Comparison of ENCODE assay signal across 17 cellular contexts in genomic region chr16:8795818-8796217, GRCh38. TPM values are rescaled to one million over a fixed set of nuclear protein-coding genes. Genes with fewer than 3 reads are reported as not detected.
DNase-seq lines count a peak whose midpoint lies in the region; ATAC-seq and TF ChIP-seq lines count a peak whose summit lies in the region.
"Had no signal": no experiment of that assay in that cellular context is flagged by ENCODE, and none has a peak within 500 bp of the region (broad histone marks: within the 10 kb centered on the region; RNA-seq: fewer than 3 reads in every experiment).

No MANE protein-coding gene starts in this region.

- ATAC-seq in SK-N-SH treated with all-trans-retinoic acid at 6 μM for 48 hours (no peak), HCT116 (no peak), natural killer cell (no peak), GM19452 (IDR thresholded peaks at IDR 0.05; ENCODE audit: unreplicated experiment) (no peak)
- ATAC-seq: heart left ventricle, Panc1 had no signal

- no peaks in the 10 kb centered on the region for H3K27me3 Mint-ChIP-seq in activated T-helper 1 cell treated with anti-CD3 and anti-CD28 coated beads, Interleukin-12 subunit alpha, Interleukin-12 subunit beta, Interleukin-2, Interleukin-4 antibody, amounts not matched to agents 30 ng/mL and 10 ng/mL and 1 ng/mL, durations not matched to agents 14 hours and 24 hours and 36 hours (ENCODE audit: insufficient read depth)
- H3K27me3 Mint-ChIP-seq in natural killer cell (ENCODE audit: low read depth in 2 of 2) = no peaks in the 10 kb centered on the region

- no peaks in the 10 kb centered on the region for H3K27me3 ChIP-seq in SK-N-SH (ENCODE audit: insufficient read depth)
- H3K27me3 ChIP-seq in HCT116 (ENCODE audit: insufficient read depth, low read length) = no peaks in the 10 kb centered on the region
- H3K27me3 ChIP-seq: esophagus squamous epithelium, heart left ventricle, spleen had no signal

- no peak for TF ChIP-seq POLR2A in HCT116 (IDR thresholded peaks at IDR 0.05; ENCODE audit: borderline replicate concordance, extremely low read depth, insufficient read depth, insufficient read length)

- H3K9me3 ChIP-seq in SK-N-SH (no peaks in the 10 kb centered on the region), HCT116 (ENCODE audit: control insufficient read depth in 1 of 2, insufficient read depth in 1 of 2, low read depth in 1 of 2, low read length in 2 of 2) (no peaks in the 10 kb centered on the region)
- H3K9me3 ChIP-seq: esophagus squamous epithelium, heart left ventricle, spleen had no signal

- H3K9ac ChIP-seq in SK-N-SH = no peak overlapping the region
- H3K9ac ChIP-seq in HCT116 (ENCODE audit: low read length) = no peak overlapping the region
- H3K9ac ChIP-seq: parathyroid adenoma had no signal

- H3K4me3 ChIP-seq in SK-N-SH (ENCODE audit: low read depth in 2 of 2, low read length in 1 of 2) (peak overlapping the region in 1 of 2 experiments; percentile 86; a peak in 2 of 4 replicates), HCT116 (replicated peaks in 1 of 2; ENCODE audit: low read depth in 1 of 2, low read length in 2 of 2) (no peak overlapping the region)

- H3K27ac ChIP-seq in SK-N-SH (ENCODE audit: low read depth in 2 of 2, low read length in 1 of 2) (no peak overlapping the region), HCT116 (ENCODE audit: low read depth, low read length) (no peak overlapping the region)
- H3K27ac ChIP-seq: 22Rv1, heart left ventricle, parathyroid adenoma, spleen had no signal

- BruUV-seq in HCT116 (replicated peaks; lab: Mats Ljungman, UMichigan) = no TSS peak

- TF ChIP-seq RAD21 in SK-N-SH (IDR thresholded peaks at IDR 0.05; ENCODE audit: low read length) (no peak), HCT116 (IDR thresholded peaks at IDR 0.05; ENCODE audit: low read depth) (no peak)

- H3K9me3 Mint-ChIP-seq in activated T-helper 1 cell treated with anti-CD3 and anti-CD28 coated beads, Interleukin-12 subunit alpha, Interleukin-12 subunit beta, Interleukin-2, Interleukin-4 antibody, amounts not matched to agents 30 ng/mL and 10 ng/mL and 1 ng/mL, durations not matched to agents 14 hours and 24 hours and 36 hours = no peaks in the 10 kb centered on the region
- no peaks in the 10 kb centered on the region for H3K9me3 Mint-ChIP-seq in natural killer cell

- no peak for TF ChIP-seq CTCF in SK-N-SH (IDR thresholded peaks at IDR 0.05)
- TF ChIP-seq CTCF in HCT116 (IDR thresholded peaks at IDR 0.05 in 2 of 3, conservative IDR thresholded peaks at IDR 0.05 in 1 of 3; ENCODE audit: borderline replicate concordance in 1 of 3, insufficient read depth in 1 of 3, low read depth in 2 of 3, low read length in 2 of 3) = no peak
- no peak for TF ChIP-seq CTCF in natural killer cell (IDR thresholded peaks at IDR 0.05)

- POLR2A ChIA-PET in SK-N-SH (lab: Yijun Ruan, JAX) (no interaction called here), HCT116 (lab: Charles Lee) (no interaction called here)

- H3K4me1 ChIP-seq in SK-N-SH (ENCODE audit: control insufficient read depth in 1 of 2, insufficient read depth in 2 of 2, low read depth in 1 of 2, low read length in 1 of 2) = peaks cover 0 to 27% of the 10 kb centered on the region in 2 experiments
- peaks cover 12 to 24% of the 10 kb centered on the region in 2 experiments for H3K4me1 ChIP-seq in HCT116 (ENCODE audit: control insufficient read depth in 1 of 2, insufficient read depth in 2 of 2, low read length in 2 of 2)

- H3K27ac Mint-ChIP-seq in activated T-helper 1 cell treated with anti-CD3 and anti-CD28 coated beads, Interleukin-12 subunit alpha, Interleukin-12 subunit beta, Interleukin-2, Interleukin-4 antibody, amounts not matched to agents 30 ng/mL and 10 ng/mL and 1 ng/mL, durations not matched to agents 14 hours and 24 hours and 36 hours = no peak overlapping the region
- peak overlapping the region; percentile 22 to 57 for H3K27ac Mint-ChIP-seq in natural killer cell

- 92% methylated on average over 8 of the region's 10 CpGs for whole genome bisulfite sequencing in SK-N-SH (ENCODE audit: low lambda C conversion rate)

- H3K4me3 Mint-ChIP-seq in activated T-helper 1 cell treated with anti-CD3 and anti-CD28 coated beads, Interleukin-12 subunit alpha, Interleukin-12 subunit beta, Interleukin-2, Interleukin-4 antibody, amounts not matched to agents 30 ng/mL and 10 ng/mL and 1 ng/mL, durations not matched to agents 14 hours and 24 hours and 36 hours = peak overlapping the region; percentile 96
- no peak overlapping the region for H3K4me3 Mint-ChIP-seq in natural killer cell

- H3K9me2 ChIP-seq in SK-N-SH = no peaks in the 10 kb centered on the region
- H3K9me2 ChIP-seq in HCT116 (ENCODE audit: insufficient read depth) = no peaks in the 10 kb centered on the region

- RAD21 ChIA-PET in HCT116 (lab: Charles Lee; ENCODE audit: low non-redundant PET in 1 of 2, low total read pairs in 2 of 2, uncharacterized antibody in 2 of 2, unreplicated experiment in 2 of 2) = no interaction called here

- peaks cover 19% of the 10 kb centered on the region for H4K20me1 ChIP-seq in SK-N-SH (ENCODE audit: insufficient read depth)
- H4K20me1 ChIP-seq in HCT116 (ENCODE audit: insufficient read depth) = peaks cover under 1% of the 10 kb centered on the region; the same call in 1 of the 2 replicates

- TF ChIP-seq EP300 in SK-N-SH (IDR thresholded peaks at IDR 0.05; ENCODE audit: borderline replicate concordance in 1 of 2, low read depth in 1 of 2, low read length in 1 of 2) = no peak

- H3K4me2 ChIP-seq in SK-N-SH (peak overlapping the region; percentile 79), HCT116 (ENCODE audit: low read length) (peak overlapping the region; percentile 80)

- no peak overlapping the region for H2AFZ ChIP-seq in SK-N-SH (ENCODE audit: low read depth)
- H2AFZ ChIP-seq in HCT116 (ENCODE audit: low read depth, low read length, poor library complexity, severe bottlenecking) = no peak overlapping the region
- H2AFZ ChIP-seq: parathyroid adenoma had no signal

- H3F3A ChIP-seq in SK-N-SH (replicated peaks; ENCODE audit: insufficient read depth) = no peaks in the 10 kb centered on the region

- intact Hi-C loops in HCT116 (cut with micrococcal nuclease) = no loop called here
- intact Hi-C loops in activated T-helper 1 cell treated with anti-CD3 and anti-CD28 coated beads, Interleukin-12 subunit alpha, Interleukin-12 subunit beta, Interleukin-2, Interleukin-4 antibody, amounts not matched to agents 30 ng/mL and 10 ng/mL and 1 ng/mL, durations not matched to agents 14 hours and 24 hours and 36 hours (cut with micrococcal nuclease) = loop anchor here (2.0 to 10.0 kb wide), 5 partner anchors 141 to 1946 kb away; partner anchors contain the start of gene NUBP1
- intact Hi-C loops in natural killer cell (cut with micrococcal nuclease) = loop anchor here (2.0 to 10.0 kb wide), 4 partner anchors 86 to 231 kb away; partner anchors contain the start of genes ABAT, LITAFD and USP7

- H3K79me2 ChIP-seq in SK-N-SH (ENCODE audit: insufficient read depth) (peaks cover 58% of the 10 kb centered on the region), HCT116 (ENCODE audit: insufficient read depth, low read length) (peaks cover 58% of the 10 kb centered on the region)

- peaks cover 13% of the 10 kb centered on the region for H3K36me3 Mint-ChIP-seq in activated T-helper 1 cell treated with anti-CD3 and anti-CD28 coated beads, Interleukin-12 subunit alpha, Interleukin-12 subunit beta, Interleukin-2, Interleukin-4 antibody, amounts not matched to agents 30 ng/mL and 10 ng/mL and 1 ng/mL, durations not matched to agents 14 hours and 24 hours and 36 hours (ENCODE audit: low read depth)
- no peaks in the 10 kb centered on the region for H3K36me3 Mint-ChIP-seq in natural killer cell

- H3K4me1 Mint-ChIP-seq in activated T-helper 1 cell treated with anti-CD3 and anti-CD28 coated beads, Interleukin-12 subunit alpha, Interleukin-12 subunit beta, Interleukin-2, Interleukin-4 antibody, amounts not matched to agents 30 ng/mL and 10 ng/mL and 1 ng/mL, durations not matched to agents 14 hours and 24 hours and 36 hours (ENCODE audit: low read depth) = peaks cover 31% of the 10 kb centered on the region
- peaks cover 30 to 35% of the 10 kb centered on the region in 2 donors for H3K4me1 Mint-ChIP-seq in natural killer cell

- peaks cover 11 to 12% of the 10 kb centered on the region in 2 experiments for H3K36me3 ChIP-seq in SK-N-SH (replicated peaks in 1 of 2; ENCODE audit: control insufficient read depth in 1 of 2, insufficient read depth in 2 of 2, low read length in 1 of 2)
- H3K36me3 ChIP-seq in HCT116 (ENCODE audit: control insufficient read depth in 1 of 2, insufficient read depth in 2 of 2, low read length in 2 of 2) = peaks cover under 1 to 8% of the 10 kb centered on the region in 2 experiments; a peak in 2 of 4 replicates

- CTCF ChIA-PET in SK-N-SH (lab: Yijun Ruan, JAX) = interaction anchor here (0.6 to 2.6 kb wide), 6 partner anchors 73 to 228 kb away, joined by 3 to 9 read pairs (median 4); partner anchors contain the start of gene CARHSP1
- CTCF ChIA-PET in HCT116 (lab: Charles Lee) = no interaction called here

- DNase-seq in SK-N-SH (no peak), HCT116 (ENCODE audit: low read depth, low spot score) (no peak), natural killer cell (no peak), glomerular visceral epithelial cell (ENCODE audit: extremely low spot score) (no peak), NCI-H2107 (lab: John Stamatoyannopoulos, UW) (no peak)
- no peak for DNase-seq in activated T-helper 1 cell treated with anti-CD3 and anti-CD28 coated beads, Interleukin-12 subunit alpha, Interleukin-12 subunit beta, Interleukin-2, Interleukin-4 antibody, amounts not matched to agents 30 ng/mL and 10 ng/mL and 1 ng/mL, durations not matched to agents 14 hours and 24 hours and 36 hours (ENCODE audit: low spot score)
- DNase-seq: esophagus squamous epithelium, heart left ventricle, KBM-7, kidney, NCI-H146, spleen had no signal

TF ChIP-seq in HCT116, 20 proteins besides CTCF, POLR2A, EP300 and RAD21 (continues in another document):
- no peak for TF ChIP-seq EZH2phosphoT487 (IDR thresholded peaks at IDR 0.05; ENCODE audit: borderline replicate concordance)

RNA-seq across cellular contexts. Expression of gene TMEM186, which starts 1.6 kb away (rescaled TPM):
- polyA plus RNA-seq in SK-N-SH (2012; rRNA removed) = 13.2 and 18.2 TPM in 2 replicates
- 16.1 and 16.8 TPM in 2 replicates for polyA plus RNA-seq in SK-N-SH (2012; cell fraction: cytosol; rRNA removed)
- polyA plus RNA-seq in SK-N-SH (2012; cell fraction: nucleus; rRNA removed) = 15.9 and 16.9 TPM in 2 replicates
- total RNA-seq in HCT116 (2021; ENCODE audit: unreplicated experiment) = 14.0 TPM
- polyA plus RNA-seq in HCT116 (2012) = 12.5 and 13.2 TPM in 2 replicates
- 16.9 and 19.0 TPM in 2 replicates for total RNA-seq in activated T-helper 1 cell treated with anti-CD3 and anti-CD28 coated beads, Interleukin-12 subunit alpha, Interleukin-12 subunit beta, Interleukin-2, Interleukin-4 antibody, amounts not matched to agents 30 ng/mL and 10 ng/mL and 1 ng/mL, durations not matched to agents 14 hours and 24 hours and 36 hours
- 1 to 10 TPM; 3.0 to 5.2 (median 4.1) TPM for total RNA-seq in natural killer cell

RNA-seq across cellular contexts. Expression of gene PMM2, which starts 1.8 kb away (rescaled TPM):
- polyA plus RNA-seq in SK-N-SH (2012; rRNA removed) = 24.3 and 27.6 TPM in 2 replicates
- 23.4 and 28.8 TPM in 2 replicates for polyA plus RNA-seq in SK-N-SH (2012; cell fraction: cytosol; rRNA removed)
- 47.6 and 49.7 TPM in 2 replicates for polyA plus RNA-seq in SK-N-SH (2012; cell fraction: nucleus; rRNA removed)
- 53.3 TPM for total RNA-seq in HCT116 (2021; ENCODE audit: unreplicated experiment)
- 21.7 and 22.6 TPM in 2 replicates for polyA plus RNA-seq in HCT116 (2012)
- 82.9 and 88.7 TPM in 2 replicates for total RNA-seq in activated T-helper 1 cell treated with anti-CD3 and anti-CD28 coated beads, Interleukin-12 subunit alpha, Interleukin-12 subunit beta, Interleukin-2, Interleukin-4 antibody, amounts not matched to agents 30 ng/mL and 10 ng/mL and 1 ng/mL, durations not matched to agents 14 hours and 24 hours and 36 hours
- 10 to 100 TPM; 33.4 to 37.6 (median 36.4) TPM for total RNA-seq in natural killer cell
